9 cellular contexts compared by ENCODE assay signal in the genomic region with DNA sequence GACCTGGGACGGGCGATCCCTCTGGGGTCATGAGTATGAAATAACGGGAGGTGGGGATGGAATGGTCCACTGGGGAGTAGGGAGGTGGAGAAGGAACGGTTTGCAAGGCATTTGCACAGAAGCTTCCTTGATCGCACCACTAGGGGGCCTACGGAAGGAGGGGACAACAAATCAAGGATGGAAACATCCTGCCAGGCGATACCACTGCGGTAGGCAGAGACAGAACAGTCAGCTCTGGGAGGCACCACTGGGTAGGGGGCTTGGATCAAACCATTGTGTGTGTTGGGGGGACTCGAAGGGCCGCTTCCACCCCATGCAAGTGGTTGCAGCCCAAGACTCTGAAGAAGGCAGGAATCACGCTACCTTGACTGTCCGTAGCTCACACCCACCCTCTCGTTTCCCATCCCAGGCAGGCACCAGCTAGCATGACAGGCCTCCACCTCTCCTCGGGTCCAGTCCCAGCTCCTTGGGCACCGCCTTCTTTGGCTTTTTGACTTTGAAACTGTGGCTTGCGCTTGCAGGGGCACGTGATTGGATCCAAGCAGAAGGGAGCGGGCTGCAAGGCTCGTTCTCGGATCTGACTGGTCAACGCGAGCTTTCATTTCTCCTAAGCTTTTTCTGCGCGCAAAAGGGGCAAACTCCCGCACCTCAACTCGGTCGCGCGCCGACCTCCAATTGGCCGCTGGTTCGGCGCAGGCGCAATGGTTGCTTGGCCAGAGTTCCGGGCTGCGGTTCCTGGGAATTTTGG. TPM values are rescaled to one million over a fixed set of nuclear protein-coding genes. Genes with fewer than 3 reads are reported as not detected.
DNase-seq lines count a peak whose midpoint lies in the region; ATAC-seq and TF ChIP-seq lines count a peak whose summit lies in the region.
"Had no signal": no experiment of that assay in that cellular context is flagged by ENCODE, and none has a peak within 500 bp of the region (broad histone marks: within the 10 kb centered on the region; RNA-seq: fewer than 3 reads in every experiment).

No MANE protein-coding gene starts in this region.

- TF ChIP-seq CTCF in C4-2B (conservative IDR thresholded peaks at IDR 0.05) (peak; percentile 62), H9 (conservative IDR thresholded peaks at IDR 0.05) (peak; percentile 49; the same call in 2 of the 3 replicates), kidney epithelial cell (IDR thresholded peaks at IDR 0.05; ENCODE audit: insufficient read depth, low read length, poor library complexity, severe bottlenecking) (peak; percentile 33), Caco-2 (IDR thresholded peaks at IDR 0.05; ENCODE audit: insufficient read depth in 1 of 2, low read depth in 1 of 2, low read length in 1 of 2, severe bottlenecking in 1 of 2, unreplicated experiment in 1 of 2) (no peak)
- TF ChIP-seq CTCF in activated CD8-positive, alpha-beta T cell treated with anti-CD3 and anti-CD28 coated beads for 36 hours (IDR thresholded peaks at IDR 0.05): no peak

- H3T11ph ChIP-seq in H9 (ENCODE audit: low read length): no peak overlapping the region

- H4K8ac ChIP-seq in H9 (replicated peaks; ENCODE audit: insufficient read length, low read depth, low read length): no peak overlapping the region

- H3K56ac ChIP-seq in H9 (ENCODE audit: insufficient read length, low read depth, low read length): no peak overlapping the region

- H3K4me3 ChIP-seq in kidney epithelial cell (ENCODE audit: low read depth, low read length) (no peak overlapping the region), Caco-2 (ENCODE audit: low read depth, low read length) (no peak overlapping the region)
- H3K4me3 ChIP-seq: gastroesophageal sphincter had no signal

- no TSS peak for BruUV-seq in Caco-2 (replicated peaks; lab: Mats Ljungman, UMichigan)

- H2BK15ac ChIP-seq in H9 (ENCODE audit: low read depth, low read length): no peak overlapping the region

- no peak overlapping the region for H3K4me2 ChIP-seq in H9 (ENCODE audit: insufficient read depth, insufficient read length, low read length)

- H4K5ac ChIP-seq in H9 (ENCODE audit: insufficient read length, low read depth, low read length): no peak overlapping the region

- H3K4me1 ChIP-seq in H9 (ENCODE audit: insufficient read depth, low read length) (no peaks in the 10 kb centered on the region), Caco-2 (no peaks in the 10 kb centered on the region)
- H3K4me1 ChIP-seq: gastroesophageal sphincter had no signal

- no peak overlapping the region for H4K91ac ChIP-seq in H9 (ENCODE audit: insufficient read length, low read depth, low read length)

- peaks cover 13 to 20% (median 19%) of the 10 kb centered on the region in 3 experiments for H3K36me3 Mint-ChIP-seq in H9 (ENCODE audit: insufficient read depth in 1 of 3, low read depth in 3 of 3)
- no peaks in the 10 kb centered on the region for H3K36me3 Mint-ChIP-seq in activated CD8-positive, alpha-beta T cell treated with anti-CD3 and anti-CD28 coated beads for 36 hours (ENCODE audit: low read depth)
- H3K36me3 Mint-ChIP-seq in Caco-2 (ENCODE audit: insufficient read depth, unreplicated experiment): no peaks in the 10 kb centered on the region

- no peak overlapping the region for H2AK5ac ChIP-seq in H9 (ENCODE audit: insufficient read length, low read length)

- H2BK12ac ChIP-seq in H9 (ENCODE audit: insufficient read length, low read depth, low read length): no peak overlapping the region

- intact Hi-C loops in activated CD8-positive, alpha-beta T cell treated with anti-CD3 and anti-CD28 coated beads for 36 hours (cut with micrococcal nuclease): no loop called here
- intact Hi-C loops in Caco-2 (cut with micrococcal nuclease; ENCODE audit: unreplicated experiment): no loop called here

- H3K27ac ChIP-seq in C4-2B (peak overlapping the region; percentile 29; the same call in 1 of the 2 replicates), H9 (ENCODE audit: insufficient read length, low read depth, low read length) (no peak overlapping the region)
- H3K27ac ChIP-seq: gastroesophageal sphincter had no signal

- no peaks in the 10 kb centered on the region for H4K20me1 ChIP-seq in H9 (ENCODE audit: control insufficient read depth, insufficient read depth, insufficient read length)

- H3K79me1 ChIP-seq in H9 (ENCODE audit: insufficient read depth, low read depth, low read length, poor library complexity, severe bottlenecking): no peaks in the 10 kb centered on the region

- CTCF ChIA-PET in activated CD8-positive, alpha-beta T cell treated with anti-CD3 and anti-CD28 coated beads for 36 hours (lab: Charles Lee): interaction anchor here (0.6 to 1.9 kb wide), 5 partner anchors 11 to 242 kb away, joined by 3 to 5 read pairs (median 4); no protein-coding TSS in a partner anchor
- CTCF ChIA-PET in Caco-2 (lab: Charles Lee): no interaction called here

- no peak overlapping the region for H2BK5ac ChIP-seq in H9 (ENCODE audit: insufficient read length, low read length)

- H3K9me3 ChIP-seq in H9 (ENCODE audit: control insufficient read depth, low read depth, low read length) (peaks cover 20% of the 10 kb centered on the region), Caco-2 (no peaks in the 10 kb centered on the region)

- H3K18ac ChIP-seq in H9 (ENCODE audit: insufficient read length, low read depth, low read length): no peak overlapping the region

- no peak overlapping the region for H3K4ac ChIP-seq in H9 (ENCODE audit: low read depth, low read length)

- no peak overlapping the region for H2BK120ac ChIP-seq in H9 (ENCODE audit: low read depth, low read length, poor library complexity, severe bottlenecking)

- DNase-seq in H9 (peak; percentile 65), kidney epithelial cell (ENCODE audit: low read depth) (no peak), Caco-2 (no peak), NCI-H187 treated with DMSO at 0.1 percent for 48 hours (lab: John Stamatoyannopoulos, UW) (no peak)
- peak; percentile 31 for DNase-seq in activated CD8-positive, alpha-beta T cell treated with anti-CD3 and anti-CD28 coated beads for 36 hours

- H3K9me3 Mint-ChIP-seq in H9: peaks cover 84 to 85% of the 10 kb centered on the region in 2 experiments
- peaks cover 2% of the 10 kb centered on the region for H3K9me3 Mint-ChIP-seq in activated CD8-positive, alpha-beta T cell treated with anti-CD3 and anti-CD28 coated beads for 36 hours
- H3K9me3 Mint-ChIP-seq in Caco-2 (ENCODE audit: unreplicated experiment): peaks cover 9% of the 10 kb centered on the region

- H3K27me3 Mint-ChIP-seq in H9 (ENCODE audit: low read depth): peaks cover 2% of the 10 kb centered on the region
- peaks cover 1% of the 10 kb centered on the region for H3K27me3 Mint-ChIP-seq in activated CD8-positive, alpha-beta T cell treated with anti-CD3 and anti-CD28 coated beads for 36 hours
- no peaks in the 10 kb centered on the region for H3K27me3 Mint-ChIP-seq in Caco-2 (ENCODE audit: insufficient read depth, unreplicated experiment)

- no peak overlapping the region for H3K14ac ChIP-seq in H9 (ENCODE audit: insufficient read depth, low read length)

- H3K23ac ChIP-seq in H9 (ENCODE audit: insufficient read length, low read depth, low read length): no peak overlapping the region

- no peak overlapping the region for H2AFZ ChIP-seq in H9 (ENCODE audit: low read length)

- no peaks in the 10 kb centered on the region for H3K23me2 ChIP-seq in H9 (ENCODE audit: insufficient read length, low read depth, low read length, poor library complexity, severe bottlenecking)

- H3K79me2 ChIP-seq in H9 (ENCODE audit: insufficient read depth, low read length): no peaks in the 10 kb centered on the region

- no peak overlapping the region for H3K4me3 Mint-ChIP-seq in H9
- H3K4me3 Mint-ChIP-seq in activated CD8-positive, alpha-beta T cell treated with anti-CD3 and anti-CD28 coated beads for 36 hours: peak overlapping the region; percentile 41
- no peak overlapping the region for H3K4me3 Mint-ChIP-seq in Caco-2 (ENCODE audit: unreplicated experiment)

- no peak overlapping the region for H3K27ac Mint-ChIP-seq in H9
- H3K27ac Mint-ChIP-seq in activated CD8-positive, alpha-beta T cell treated with anti-CD3 and anti-CD28 coated beads for 36 hours: no peak overlapping the region
- H3K27ac Mint-ChIP-seq in Caco-2 (ENCODE audit: unreplicated experiment): no peak overlapping the region

- no CpG with 5 or more reads among the region's 36 CpGs for WGBS in H9 (ENCODE audit: extremely low coverage, insufficient read length, low lambda C conversion rate)

- POLR2A ChIA-PET in activated CD8-positive, alpha-beta T cell treated with anti-CD3 and anti-CD28 coated beads for 36 hours (lab: Charles Lee): interaction anchor here (1.1 kb wide), 1 partner anchor 12 kb away, joined by 3 read pairs; no protein-coding TSS in a partner anchor
- POLR2A ChIA-PET in Caco-2 (lab: Charles Lee): no interaction called here

- H2BK20ac ChIP-seq in H9 (ENCODE audit: low read depth, low read length, poor library complexity, severe bottlenecking): no peak overlapping the region

- H3K4me1 Mint-ChIP-seq in H9: no peaks in the 10 kb centered on the region
- H3K4me1 Mint-ChIP-seq in activated CD8-positive, alpha-beta T cell treated with anti-CD3 and anti-CD28 coated beads for 36 hours (ENCODE audit: low read depth): no peaks in the 10 kb centered on the region
- no peaks in the 10 kb centered on the region for H3K4me1 Mint-ChIP-seq in Caco-2 (ENCODE audit: low read depth, unreplicated experiment)

- no peak overlapping the region for H3K9ac ChIP-seq in H9 (ENCODE audit: extremely low read depth, insufficient read length, low read length)

- H3K27me3 ChIP-seq in H9 (ENCODE audit: insufficient read depth, low read length) (no peaks in the 10 kb centered on the region), kidney epithelial cell (ENCODE audit: control insufficient read depth, insufficient read depth, low read length) (no peaks in the 10 kb centered on the region), Caco-2 (replicated peaks; ENCODE audit: control insufficient read depth, insufficient read depth, low read length) (no peaks in the 10 kb centered on the region)
- H3K27me3 ChIP-seq: gastroesophageal sphincter had no signal

- ATAC-seq in activated CD8-positive, alpha-beta T cell treated with anti-CD3 and anti-CD28 coated beads for 36 hours: peak; percentile 20
- ATAC-seq in GM19455 (IDR thresholded peaks at IDR 0.05; ENCODE audit: unreplicated experiment) (no peak), HG02678 (IDR thresholded peaks at IDR 0.05; ENCODE audit: unreplicated experiment) (no peak)
- ATAC-seq: gastroesophageal sphincter had no signal

- H3K36me3 ChIP-seq in kidney epithelial cell (ENCODE audit: control insufficient read depth, insufficient read depth, low read length) (no peaks in the 10 kb centered on the region), Caco-2 (ENCODE audit: control insufficient read depth, insufficient read depth, low read length) (no peaks in the 10 kb centered on the region)
- H3K36me3 ChIP-seq: gastroesophageal sphincter had no signal

RNA-seq across cellular contexts. Expression of gene GAGE1, which starts 28.4 kb away (rescaled TPM):
- total RNA-seq in H9 (2021): not detected in 2 replicates
- total RNA-seq in activated CD8-positive, alpha-beta T cell treated with anti-CD3 and anti-CD28 coated beads for 36 hours: not detected
- total RNA-seq in kidney epithelial cell: not detected in 2 replicates
- not detected in 2 replicates for total RNA-seq in Caco-2 (2022)
- total RNA-seq: gastroesophageal sphincter had no signal

RNA-seq across cellular contexts. Expression of gene GAGE2A, which starts 37.9 kb away (rescaled TPM):
- total RNA-seq in H9 (2021) (not detected in 2 replicates), kidney epithelial cell (not detected in 2 replicates), Caco-2 (2022) (not detected in 2 replicates)
- not detected for total RNA-seq in activated CD8-positive, alpha-beta T cell treated with anti-CD3 and anti-CD28 coated beads for 36 hours
- total RNA-seq: gastroesophageal sphincter had no signal

RNA-seq across cellular contexts. Expression of gene GAGE12H, which starts 47.5 kb away (rescaled TPM):
- total RNA-seq in H9 (2021) (not detected in 2 replicates), kidney epithelial cell (not detected in 2 replicates), Caco-2 (2022) (not detected in 2 replicates)
- total RNA-seq in activated CD8-positive, alpha-beta T cell treated with anti-CD3 and anti-CD28 coated beads for 36 hours: not detected
- total RNA-seq: gastroesophageal sphincter had no signal

RNA-seq across cellular contexts. Expression of gene GAGE12G, which starts 57.0 kb away (rescaled TPM):
- not detected in 2 replicates for total RNA-seq in H9 (2021)
- not detected for total RNA-seq in activated CD8-positive, alpha-beta T cell treated with anti-CD3 and anti-CD28 coated beads for 36 hours
- total RNA-seq in kidney epithelial cell: not detected in 2 replicates
- not detected in 2 replicates for total RNA-seq in Caco-2 (2022)
- total RNA-seq: gastroesophageal sphincter had no signal

Comparison
In these comparisons a context has a peak if more than half of its experiments do, and no peak if none do; other contexts are left out.
1. CTCF ChIP-seq: peak in C4-2B (single experiment), H9 (single experiment) and kidney epithelial cell (single experiment); none in activated CD8-positive, alpha-beta T cell treated with anti-CD3 and anti-CD28 coated beads for 36 hours (single experiment) and Caco-2 (0 of 2).
2. DNase-seq: peak in H9 (single experiment) and activated CD8-positive, alpha-beta T cell treated with anti-CD3 and anti-CD28 coated beads for 36 hours (single experiment); none in kidney epithelial cell (single experiment), Caco-2 (0 of 2) and NCI-H187 treated with DMSO at 0.1 percent for 48 hours (single experiment).